12 cellular contexts compared by ENCODE assay signal in the genomic region with DNA sequence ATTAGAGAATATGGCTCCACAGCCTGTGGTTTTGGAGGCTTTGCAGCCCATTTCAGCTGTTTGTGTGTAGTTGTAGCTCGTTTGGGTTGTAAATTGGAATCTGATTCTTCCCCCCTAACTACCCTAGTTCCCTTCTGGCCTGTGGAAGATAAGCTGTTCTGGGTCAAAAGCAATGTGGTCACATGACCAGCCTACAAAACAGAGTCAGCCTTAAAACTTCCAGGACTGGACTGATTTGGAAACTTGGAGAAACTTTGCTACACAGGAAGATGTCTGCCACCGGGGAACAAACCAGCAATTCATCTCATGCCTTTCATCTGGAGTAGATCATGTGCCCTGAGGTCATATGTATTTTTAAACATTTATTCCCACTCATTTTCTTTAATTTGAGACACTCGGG.
DNase-seq lines count a peak whose midpoint lies in the region; ATAC-seq and TF ChIP-seq lines count a peak whose summit lies in the region.
"Had no signal": no experiment of that assay in that cellular context is flagged by ENCODE, and none has a peak within 500 bp of the region (broad histone marks: within the 10 kb centered on the region; RNA-seq: fewer than 3 reads in every experiment).

No MANE protein-coding gene starts in this region.

- H3K27me3 ChIP-seq in adrenal gland: no peaks in the 10 kb centered on the region
- H3K27me3 ChIP-seq in trophoblast cell (ENCODE audit: insufficient read depth, low read length): no peaks in the 10 kb centered on the region
- H3K27me3 ChIP-seq: neutrophil, Peyer's patch, tibial nerve had no signal

- H3K36me3 Mint-ChIP-seq in naive thymus-derived CD8-positive, alpha-beta T cell: no peaks in the 10 kb centered on the region

- no peak overlapping the region for H2AK5ac ChIP-seq in trophoblast cell (ENCODE audit: low read length)

- no peak overlapping the region for H3K4me3 ChIP-seq in adrenal gland
- H3K4me3 ChIP-seq in trophoblast cell (ENCODE audit: low read depth, low read length): no peak overlapping the region
- H3K4me3 ChIP-seq: tibial nerve had no signal

- H3K79me1 ChIP-seq in trophoblast cell (ENCODE audit: low read length): no peaks in the 10 kb centered on the region

- ATAC-seq in left cardiac atrium (peak; percentile 77 to 89), HG03571 (IDR thresholded peaks at IDR 0.05; ENCODE audit: unreplicated experiment) (no peak)
- no peak for ATAC-seq in naive thymus-derived CD8-positive, alpha-beta T cell

- H3K79me2 ChIP-seq in trophoblast cell (ENCODE audit: control insufficient read depth, insufficient read depth, low read length, poor library complexity): no peaks in the 10 kb centered on the region

- DNase-seq in CD1c-positive myeloid dendritic cell (ENCODE audit: extremely low spot score) (peak; percentile 51), adrenal gland (peak in 4 of 7 donors; percentile 22 to 61 (median 28)), left cardiac atrium (no peak), trophoblast cell (peak; percentile 36 to 67), cerebellar nuclear complex (lab: John Stamatoyannopoulos, UW) (no peak)
- DNase-seq in naive thymus-derived CD8-positive, alpha-beta T cell: no peak
- DNase-seq in activated CD4-positive, alpha-beta T cell treated with anti-CD3 and anti-CD28 coated beads, Interleukin-2, amount 50 U/mL, for 4 hours: no peak
- DNase-seq: Kasumi-1, Peyer's patch had no signal

- no peak overlapping the region for H4K8ac ChIP-seq in trophoblast cell (ENCODE audit: low read depth, low read length)

- H4K91ac ChIP-seq in trophoblast cell (ENCODE audit: low read depth, low read length): no peak overlapping the region

- no peaks in the 10 kb centered on the region for H3K9me3 ChIP-seq in adrenal gland (replicated peaks in 1 of 3)
- H3K9me3 ChIP-seq in trophoblast cell (ENCODE audit: insufficient read depth, low read depth, low read length): peaks cover 1% of the 10 kb centered on the region
- H3K9me3 ChIP-seq: neutrophil, Peyer's patch, tibial nerve had no signal

- H3K4ac ChIP-seq in trophoblast cell (ENCODE audit: low read depth, low read length): no peak overlapping the region

- H3K27ac ChIP-seq in adrenal gland (peak overlapping the region in 3 of 5 donors; percentile 5 to 66 (median 58)), trophoblast cell (ENCODE audit: low read depth, low read length) (peak overlapping the region; percentile 50)
- H3K27ac ChIP-seq: neutrophil had no signal

- no peak overlapping the region for H2AFZ ChIP-seq in trophoblast cell (ENCODE audit: insufficient read depth, low read length, poor library complexity)

- peaks cover 0 to 4% (median 0%) of the 10 kb centered on the region in 5 donors for H3K27me3 Mint-ChIP-seq in naive thymus-derived CD8-positive, alpha-beta T cell

- no peaks in the 10 kb centered on the region for H3K36me3 ChIP-seq in adrenal gland (replicated peaks in 1 of 2)
- peaks cover 1 to 2% of the 10 kb centered on the region in 2 experiments for H3K36me3 ChIP-seq in trophoblast cell (ENCODE audit: control insufficient read depth in 1 of 2, insufficient read depth in 2 of 2, low read length in 2 of 2)
- H3K36me3 ChIP-seq: neutrophil, Peyer's patch, tibial nerve had no signal

- H4K12ac ChIP-seq in trophoblast cell (ENCODE audit: low read depth, low read length): no peak overlapping the region

- H3K4me2 ChIP-seq in trophoblast cell (ENCODE audit: low read length): no peak overlapping the region

- H3K23ac ChIP-seq in trophoblast cell (ENCODE audit: low read length): no peak overlapping the region

- WGBS in adrenal gland, 4 donors: 29 to 39% (median 35%) methylated on average over 3 of the region's 3 CpGs
- no CpG with 5 or more reads among the region's 3 CpGs for WGBS in trophoblast cell (ENCODE audit: extremely low coverage, insufficient coverage, insufficient read length)

- POLR2A ChIA-PET in naive thymus-derived CD8-positive, alpha-beta T cell (lab: Charles Lee): no interaction called here

- intact Hi-C loops in adrenal gland (cut with DNase I): no loop called here
- intact Hi-C loops in left cardiac atrium (cut with DNase I): no loop called here

- H3K14ac ChIP-seq in trophoblast cell (ENCODE audit: low read length): no peak overlapping the region

- H3K4me3 Mint-ChIP-seq in naive thymus-derived CD8-positive, alpha-beta T cell: no peak overlapping the region

- peaks cover 0 to 4% (median 0%) of the 10 kb centered on the region in 9 donors for H3K9me3 Mint-ChIP-seq in naive thymus-derived CD8-positive, alpha-beta T cell

- no peak for TF ChIP-seq POLR2A in adrenal gland (IDR thresholded peaks at IDR 0.05)

- no peak overlapping the region for H2BK120ac ChIP-seq in trophoblast cell (ENCODE audit: insufficient read depth, low read length, poor library complexity)

- no peak for TF ChIP-seq CTCF in adrenal gland (IDR thresholded peaks at IDR 0.05)

- H3K4me1 ChIP-seq in adrenal gland (replicated peaks in 1 of 2) (peaks cover 0 to 43% of the 10 kb centered on the region in 2 donors), trophoblast cell (ENCODE audit: control insufficient read depth in 1 of 2, insufficient read depth in 2 of 2, low read length in 2 of 2) (peaks cover 3 to 5% of the 10 kb centered on the region in 2 experiments)

- no peak overlapping the region for H3K27ac Mint-ChIP-seq in naive thymus-derived CD8-positive, alpha-beta T cell

- no peak overlapping the region for H2BK12ac ChIP-seq in trophoblast cell (ENCODE audit: low read length)

- H3K18ac ChIP-seq in trophoblast cell (ENCODE audit: low read length): no peak overlapping the region

- no peaks in the 10 kb centered on the region for H3K4me1 Mint-ChIP-seq in naive thymus-derived CD8-positive, alpha-beta T cell

- H3K9ac ChIP-seq in trophoblast cell (ENCODE audit: low read length): no peak overlapping the region

- no peak overlapping the region for H2BK5ac ChIP-seq in trophoblast cell (ENCODE audit: low read depth, low read length, poor library complexity)

Comparison
In these comparisons a context has a peak if more than half of its experiments do, and no peak if none do; other contexts are left out.
1. DNase-seq: peak in CD1c-positive myeloid dendritic cell (single experiment), adrenal gland (4 of 7) and trophoblast cell (2 of 2); none in left cardiac atrium (single experiment), naive thymus-derived CD8-positive, alpha-beta T cell (0 of 10), activated CD4-positive, alpha-beta T cell treated with anti-CD3 and anti-CD28 coated beads, Interleukin-2, amount 50 U/mL, for 4 hours (0 of 2) and cerebellar nuclear complex (0 of 2).
2. ATAC-seq: peak in left cardiac atrium (2 of 2); none in naive thymus-derived CD8-positive, alpha-beta T cell (0 of 2) and HG03571 (single experiment).